ENCODE assay signal across 7 cellular contexts in the genomic region with DNA sequence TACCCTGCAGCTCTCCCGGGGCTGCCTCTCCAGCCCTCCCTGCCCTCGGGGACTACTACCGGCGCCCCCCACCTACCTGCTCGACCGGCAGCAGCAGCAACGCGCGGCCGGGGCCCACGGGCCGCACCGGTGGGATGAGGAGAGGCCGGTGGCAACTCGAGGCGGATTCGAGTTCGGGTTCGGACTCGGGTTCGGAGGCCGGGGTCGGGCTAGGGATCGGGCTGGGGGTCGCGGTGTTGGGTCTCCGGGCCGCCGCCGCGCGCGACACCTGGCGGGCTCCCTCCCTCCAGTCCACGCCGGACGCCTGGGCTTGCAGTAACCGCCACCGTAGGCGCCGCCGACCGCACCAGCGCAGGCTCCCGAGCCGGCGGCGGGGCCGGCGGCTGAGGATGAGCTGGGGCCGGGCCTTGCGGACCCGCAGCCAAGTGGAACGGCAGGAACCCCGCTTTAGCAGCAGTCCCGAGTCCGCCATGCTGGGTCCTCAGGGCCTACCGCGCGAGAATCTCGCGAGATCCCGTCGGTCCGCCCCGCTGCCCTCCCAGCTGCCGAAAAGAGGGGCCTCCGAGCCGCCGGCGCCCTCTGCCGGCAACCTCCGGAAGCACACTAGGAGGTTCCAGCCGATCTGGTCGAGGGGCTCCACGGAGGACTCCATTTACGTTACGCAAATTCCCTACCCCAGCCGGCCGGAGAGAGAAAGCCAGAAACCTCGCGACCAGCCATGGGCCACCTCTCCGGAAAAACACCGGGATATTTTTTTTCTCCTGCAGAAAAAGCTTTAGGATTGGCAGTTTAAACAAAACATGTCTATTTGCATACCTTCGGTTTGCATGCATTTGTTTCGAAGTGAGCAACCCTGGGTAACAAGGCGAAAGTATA. TPM values are rescaled to one million over a fixed set of nuclear protein-coding genes. Genes with fewer than 3 reads are reported as not detected.
DNase-seq lines count a peak whose midpoint lies in the region; ATAC-seq and TF ChIP-seq lines count a peak whose summit lies in the region.

A gene (minus strand): TSS at position 483 of the 876 bp plus-strand sequence. CDS start 11 bp downstream, at position 472.

- H2AFZ ChIP-seq in hepatocyte, result peak within 1 kb of the TSS; percentile 98

- peaks cover 11% of the 10 kb centered on the region for H3K4me1 ChIP-seq in hepatocyte (ENCODE audit: insufficient read depth)

- TF ChIP-seq CTCF in astrocyte of the cerebellum (IDR thresholded peaks at IDR 0.05; ENCODE audit: low read depth, low read length, missing control alignments), result peak; percentile 89
- peak; percentile 85 for TF ChIP-seq CTCF in hepatocyte (IDR thresholded peaks at IDR 0.05; ENCODE audit: poor library complexity)

- H3K36me3 Mint-ChIP-seq in T-helper 2 cell treated with Interferon-gamma antibody and Interleukin-4, amounts not matched to agents 5 μg/mL and 100 μg/mL, for 36 hours (ENCODE audit: low read depth), result peaks cover 12% of the 10 kb centered on the region

- H3K9me3 ChIP-seq in hepatocyte (ENCODE audit: low read depth), result no peaks in the 10 kb centered on the region

- peak; percentile 64 for ATAC-seq in GM18499 (IDR thresholded peaks at IDR 0.05; ENCODE audit: insufficient read depth, unreplicated experiment)
- peak; percentile 80 for ATAC-seq in HG02943 (IDR thresholded peaks at IDR 0.05; ENCODE audit: low read depth, unreplicated experiment)

- peaks cover 5% of the 10 kb centered on the region for H4K20me1 ChIP-seq in hepatocyte (ENCODE audit: insufficient read depth, poor library complexity, severe bottlenecking)

- no peaks in the 10 kb centered on the region for H3K9me3 Mint-ChIP-seq in T-helper 2 cell treated with Interferon-gamma antibody and Interleukin-4, amounts not matched to agents 5 μg/mL and 100 μg/mL, for 36 hours

- WGBS in hepatocyte (ENCODE audit: low lambda C conversion rate, missing lambda C conversion rate), result 4% methylated on average over 73 of the region's 87 CpGs

- peak within 1 kb of the TSS; percentile 83 for H3K4me3 Mint-ChIP-seq in T-helper 2 cell treated with Interferon-gamma antibody and Interleukin-4, amounts not matched to agents 5 μg/mL and 100 μg/mL, for 36 hours

- H3K4me2 ChIP-seq in hepatocyte, result peak within 1 kb of the TSS; percentile 92

- no peaks in the 10 kb centered on the region for H3K9me2 ChIP-seq in hepatocyte (replicated peaks; ENCODE audit: insufficient read depth)

- in situ Hi-C loops in astrocyte of the cerebellum (cut with HindIII; ENCODE audit: low sequenced_read_pairs), result no loop called here

- H3K27me3 Mint-ChIP-seq in T-helper 2 cell treated with Interferon-gamma antibody and Interleukin-4, amounts not matched to agents 5 μg/mL and 100 μg/mL, for 36 hours (ENCODE audit: low read depth), result no peaks in the 10 kb centered on the region

- H3K79me2 ChIP-seq in hepatocyte, result peaks cover 26% of the 10 kb centered on the region

- DNase-seq in NCI-H1930 (lab: John Stamatoyannopoulos, UW) (peak; percentile 71 to 91), astrocyte of the cerebellum (ENCODE audit: low read depth) (peak; percentile 69), hepatocyte (ENCODE audit: low spot score) (peak; percentile 96), retina (peak; percentile 97)
- DNase-seq in T-helper 2 cell treated with Interferon-gamma antibody and Interleukin-4, amounts not matched to agents 5 μg/mL and 100 μg/mL, for 36 hours (ENCODE audit: low spot score), result peak; percentile 94

- H3K27me3 ChIP-seq in hepatocyte, result no peaks in the 10 kb centered on the region

- no peaks in the 10 kb centered on the region for H3K36me3 ChIP-seq in hepatocyte (replicated peaks; ENCODE audit: insufficient read depth, low read depth)

- peaks cover 11% of the 10 kb centered on the region for H3K4me1 Mint-ChIP-seq in T-helper 2 cell treated with Interferon-gamma antibody and Interleukin-4, amounts not matched to agents 5 μg/mL and 100 μg/mL, for 36 hours (ENCODE audit: low read depth)

- H3K27ac ChIP-seq in hepatocyte, result peak within 1 kb of the TSS; percentile 75

- peak within 1 kb of the TSS; percentile 79 for H3K27ac Mint-ChIP-seq in T-helper 2 cell treated with Interferon-gamma antibody and Interleukin-4, amounts not matched to agents 5 μg/mL and 100 μg/mL, for 36 hours

- peak within 1 kb of the TSS; percentile 96 for H3K4me3 ChIP-seq in astrocyte of the cerebellum (ENCODE audit: low read depth, low read length)
- peak within 1 kb of the TSS; percentile 99 for H3K4me3 ChIP-seq in hepatocyte

RNA-seq across cellular contexts. Expression of the gene that starts here (rescaled TPM):
- total RNA-seq in hepatocyte, result 21.6 and 25.1 TPM in 2 replicates
- 7.8 and 13.7 TPM in 2 replicates for polyA plus RNA-seq in hepatocyte

Comparison
In these comparisons a context has a peak if more than half of its experiments do, and no peak if none do; other contexts are left out.
1. Peak in every context shown above with its lines: DNase-seq, ATAC-seq, H3K4me3 ChIP-seq and H3K27ac ChIP-seq.